Comparison of ENCODE assay signal across 3 cellular contexts in genomic region chr4:15100994-15101695, GRCh38.
TF ChIP-seq lines count a peak whose summit lies in the region.

No MANE protein-coding gene starts in this region.

TF ChIP-seq in liver, 16 proteins besides CTCF, POLR2A, EP300 and RAD21 (continued from another document):
- TF ChIP-seq REST (IDR thresholded peaks at IDR 0.05) (no peak), RXRA (IDR thresholded peaks at IDR 0.05) (peak; percentile 20 to 51), ATF3 (IDR thresholded peaks at IDR 0.05) (no peak), SP1 (IDR thresholded peaks at IDR 0.05) (peak; percentile 29), FOXA2 (IDR thresholded peaks at IDR 0.05) (no peak), JUND (IDR thresholded peaks at IDR 0.05) (no peak), FOXA1 (IDR thresholded peaks at IDR 0.05) (peak; percentile 18), YY1 (IDR thresholded peaks at IDR 0.05) (peak; percentile 68), HNF4G (IDR thresholded peaks at IDR 0.05) (peak; percentile 39), ZBTB33 (IDR thresholded peaks at IDR 0.05) (no peak), TAF1 (conservative IDR thresholded peaks at IDR 0.05) (no peak), MAX (IDR thresholded peaks at IDR 0.05) (no peak), GABPA (IDR thresholded peaks at IDR 0.05 in 1 of 2, conservative IDR thresholded peaks at IDR 0.05 in 1 of 2) (no peak)

TF ChIP-seq in HepG2, 621 proteins besides CTCF, POLR2A, EP300 and RAD21 (continued from another document and continues in another):
- TF ChIP-seq IKZF5 (CRISPR knock-in tag; IDR thresholded peaks at IDR 0.05) (no peak), ZNF784 (CRISPR knock-in tag; IDR thresholded peaks at IDR 0.05; ENCODE audit: borderline replicate concordance) (no peak), ZSCAN5A (CRISPR knock-in tag; IDR thresholded peaks at IDR 0.05; ENCODE audit: borderline replicate concordance) (no peak), ZNF446 (CRISPR knock-in tag; IDR thresholded peaks at IDR 0.05) (no peak), TRIM24 (CRISPR knock-in tag; IDR thresholded peaks at IDR 0.05) (no peak), ZNF280D (CRISPR knock-in tag; IDR thresholded peaks at IDR 0.05) (no peak), ZNF557 (CRISPR knock-in tag; IDR thresholded peaks at IDR 0.05) (no peak), ZSCAN22 (CRISPR knock-in tag; IDR thresholded peaks at IDR 0.05) (no peak), HOMEZ (CRISPR knock-in tag; IDR thresholded peaks at IDR 0.05; ENCODE audit: low read depth) (no peak), ZBTB44 (CRISPR knock-in tag; IDR thresholded peaks at IDR 0.05) (no peak)

TF ChIP-seq in SK-N-SH treated with all-trans-retinoic acid at 6 μM for 48 hours, 23 proteins besides CTCF, POLR2A, EP300 and RAD21 (continued from another document):
- TF ChIP-seq POU6F1 (CRISPR knock-in tag; IDR thresholded peaks at IDR 0.05; ENCODE audit: borderline replicate concordance, low read depth) (no peak), ZNF70 (CRISPR knock-in tag; IDR thresholded peaks at IDR 0.05) (no peak), BACH2 (CRISPR knock-in tag; IDR thresholded peaks at IDR 0.05; ENCODE audit: borderline replicate concordance) (no peak), PATZ1 (CRISPR knock-in tag; IDR thresholded peaks at IDR 0.05; ENCODE audit: borderline replicate concordance) (no peak), TCF4 (CRISPR knock-in tag; IDR thresholded peaks at IDR 0.05; ENCODE audit: borderline replicate concordance) (no peak), ZFP3 (CRISPR knock-in tag; IDR thresholded peaks at IDR 0.05) (no peak), ESRRG (CRISPR knock-in tag; IDR thresholded peaks at IDR 0.05) (no peak), CSDC2 (CRISPR knock-in tag; IDR thresholded peaks at IDR 0.05) (no peak), ZC3H10 (CRISPR knock-in tag; IDR thresholded peaks at IDR 0.05) (no peak), GLIS3 (CRISPR knock-in tag; IDR thresholded peaks at IDR 0.05) (no peak), RARB (CRISPR knock-in tag; IDR thresholded peaks at IDR 0.05) (no peak)
TF ChIP-seq in SK-N-SH treated with all-trans-retinoic acid at 6 μM for 48 hours: peak in this region for 0.
